ENCODE assay signal across 8 cellular contexts in the genomic region with DNA sequence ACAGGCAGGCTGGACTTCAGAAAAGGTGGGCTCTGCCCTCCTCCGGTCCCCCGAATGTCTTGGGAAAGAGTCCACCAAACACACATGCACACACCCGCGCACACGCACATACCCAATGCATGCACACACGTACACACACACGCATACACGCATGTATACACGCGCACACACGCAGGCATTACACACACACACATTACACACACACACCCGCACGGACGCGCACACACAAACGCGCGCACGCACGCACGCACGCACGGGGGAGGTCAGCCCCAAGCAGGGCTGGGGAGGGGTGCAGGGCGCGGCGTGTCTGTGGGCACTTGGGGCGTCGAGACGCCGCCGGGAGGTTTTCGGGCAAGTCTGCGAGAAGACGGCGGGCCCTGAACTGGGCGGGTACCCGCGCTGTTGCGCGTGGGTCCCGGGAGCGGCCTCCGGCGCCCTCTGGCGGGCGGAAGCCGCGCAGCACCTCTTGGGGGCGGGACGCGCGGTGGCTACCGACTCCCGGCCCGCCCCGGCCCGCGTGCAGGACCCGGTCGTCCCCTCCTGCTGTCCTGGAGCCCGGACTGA. TPM values are rescaled to one million over a fixed set of nuclear protein-coding genes. Genes with fewer than 3 reads are reported as not detected.
DNase-seq lines count a peak whose midpoint lies in the region; ATAC-seq and TF ChIP-seq lines count a peak whose summit lies in the region.

No MANE protein-coding gene starts in this region.

- peak overlapping the region; percentile 36 for H3K4me3 ChIP-seq in fibroblast of mammary gland (ENCODE audit: control insufficient read depth, low read depth, low read length)

- DNase-seq in DMS53 (lab: John Stamatoyannopoulos, UW) (peak; percentile 59), fibroblast of mammary gland (ENCODE audit: low read depth) (peak; percentile 50)
- peak; percentile 79 for DNase-seq in activated T-helper 1 cell treated with anti-CD3 and anti-CD28 coated beads, Interleukin-12 subunit alpha, Interleukin-12 subunit beta, Interleukin-2, Interleukin-4 antibody, amounts not matched to agents 30 ng/mL and 10 ng/mL and 1 ng/mL, durations not matched to agents 14 hours and 24 hours and 36 hours (ENCODE audit: low spot score)
- DNase-seq in naive thymus-derived CD8-positive, alpha-beta T cell = peak; percentile 68 to 87 (median 84)
- peak; percentile 71 for DNase-seq in stimulated activated naive B cell treated with anti-CD40 and anti-IgM and Interleukin-4, amounts not matched to agents 10 μg/mL and 1 μg/mL and 100 μg/mL, for 72 hours

- no peaks in the 10 kb centered on the region for H3K36me3 Mint-ChIP-seq in activated T-helper 1 cell treated with anti-CD3 and anti-CD28 coated beads, Interleukin-12 subunit alpha, Interleukin-12 subunit beta, Interleukin-2, Interleukin-4 antibody, amounts not matched to agents 30 ng/mL and 10 ng/mL and 1 ng/mL, durations not matched to agents 14 hours and 24 hours and 36 hours (ENCODE audit: low read depth)
- peaks cover 0 to 3% (median 0%) of the 10 kb centered on the region in 3 donors for H3K36me3 Mint-ChIP-seq in naive thymus-derived CD8-positive, alpha-beta T cell
- peaks cover 0 to 3% of the 10 kb centered on the region in 2 donors for H3K36me3 Mint-ChIP-seq in stimulated activated naive B cell treated with anti-CD40 and anti-IgM and Interleukin-4, amounts not matched to agents 10 μg/mL and 1 μg/mL and 100 μg/mL, for 72 hours

- H3K4me3 Mint-ChIP-seq in activated T-helper 1 cell treated with anti-CD3 and anti-CD28 coated beads, Interleukin-12 subunit alpha, Interleukin-12 subunit beta, Interleukin-2, Interleukin-4 antibody, amounts not matched to agents 30 ng/mL and 10 ng/mL and 1 ng/mL, durations not matched to agents 14 hours and 24 hours and 36 hours = peak overlapping the region; percentile 80
- peak overlapping the region; percentile 65 to 85 (median 79) for H3K4me3 Mint-ChIP-seq in naive thymus-derived CD8-positive, alpha-beta T cell
- peak overlapping the region; percentile 77 to 81 for H3K4me3 Mint-ChIP-seq in stimulated activated naive B cell treated with anti-CD40 and anti-IgM and Interleukin-4, amounts not matched to agents 10 μg/mL and 1 μg/mL and 100 μg/mL, for 72 hours

- peak; percentile 54 for ATAC-seq in HG02798 (IDR thresholded peaks at IDR 0.05; ENCODE audit: poor library complexity, unreplicated experiment)
- peak; percentile 91 to 93 for ATAC-seq in naive thymus-derived CD8-positive, alpha-beta T cell
- peak; percentile 83 to 87 for ATAC-seq in stimulated activated naive B cell treated with anti-CD40 and anti-IgM and Interleukin-4, amounts not matched to agents 10 μg/mL and 1 μg/mL and 100 μg/mL, for 72 hours (replicated peaks)
- no peak for ATAC-seq in HG03520 (IDR thresholded peaks at IDR 0.05; ENCODE audit: unreplicated experiment)

- intact Hi-C loops in activated T-helper 1 cell treated with anti-CD3 and anti-CD28 coated beads, Interleukin-12 subunit alpha, Interleukin-12 subunit beta, Interleukin-2, Interleukin-4 antibody, amounts not matched to agents 30 ng/mL and 10 ng/mL and 1 ng/mL, durations not matched to agents 14 hours and 24 hours and 36 hours (cut with micrococcal nuclease) = loop anchor here (5.0 kb wide), 2 partner anchors 40 to 425 kb away; a partner anchor contains a TSS

- H3K27me3 Mint-ChIP-seq in activated T-helper 1 cell treated with anti-CD3 and anti-CD28 coated beads, Interleukin-12 subunit alpha, Interleukin-12 subunit beta, Interleukin-2, Interleukin-4 antibody, amounts not matched to agents 30 ng/mL and 10 ng/mL and 1 ng/mL, durations not matched to agents 14 hours and 24 hours and 36 hours (ENCODE audit: insufficient read depth) = peaks cover 43% of the 10 kb centered on the region
- H3K27me3 Mint-ChIP-seq in naive thymus-derived CD8-positive, alpha-beta T cell = peaks cover 1 to 51% (median 24%) of the 10 kb centered on the region in 5 donors
- peaks cover 55 to 85% of the 10 kb centered on the region in 2 donors for H3K27me3 Mint-ChIP-seq in stimulated activated naive B cell treated with anti-CD40 and anti-IgM and Interleukin-4, amounts not matched to agents 10 μg/mL and 1 μg/mL and 100 μg/mL, for 72 hours

- peak; percentile 46 for TF ChIP-seq CTCF in fibroblast of mammary gland (conservative IDR thresholded peaks at IDR 0.05; ENCODE audit: control insufficient read depth, insufficient read depth, low read depth, low read length)

- H3K27ac Mint-ChIP-seq in activated T-helper 1 cell treated with anti-CD3 and anti-CD28 coated beads, Interleukin-12 subunit alpha, Interleukin-12 subunit beta, Interleukin-2, Interleukin-4 antibody, amounts not matched to agents 30 ng/mL and 10 ng/mL and 1 ng/mL, durations not matched to agents 14 hours and 24 hours and 36 hours = no peak overlapping the region
- peak overlapping the region in 2 of 10 donors; percentile 15 to 39 for H3K27ac Mint-ChIP-seq in naive thymus-derived CD8-positive, alpha-beta T cell
- H3K27ac Mint-ChIP-seq in stimulated activated naive B cell treated with anti-CD40 and anti-IgM and Interleukin-4, amounts not matched to agents 10 μg/mL and 1 μg/mL and 100 μg/mL, for 72 hours = no peak overlapping the region

- no peaks in the 10 kb centered on the region for H3K9me3 Mint-ChIP-seq in activated T-helper 1 cell treated with anti-CD3 and anti-CD28 coated beads, Interleukin-12 subunit alpha, Interleukin-12 subunit beta, Interleukin-2, Interleukin-4 antibody, amounts not matched to agents 30 ng/mL and 10 ng/mL and 1 ng/mL, durations not matched to agents 14 hours and 24 hours and 36 hours
- no peaks in the 10 kb centered on the region for H3K9me3 Mint-ChIP-seq in naive thymus-derived CD8-positive, alpha-beta T cell
- H3K9me3 Mint-ChIP-seq in stimulated activated naive B cell treated with anti-CD40 and anti-IgM and Interleukin-4, amounts not matched to agents 10 μg/mL and 1 μg/mL and 100 μg/mL, for 72 hours = no peaks in the 10 kb centered on the region

- POLR2A ChIA-PET in naive thymus-derived CD8-positive, alpha-beta T cell (lab: Charles Lee) = no interaction called here

- H3K4me1 Mint-ChIP-seq in activated T-helper 1 cell treated with anti-CD3 and anti-CD28 coated beads, Interleukin-12 subunit alpha, Interleukin-12 subunit beta, Interleukin-2, Interleukin-4 antibody, amounts not matched to agents 30 ng/mL and 10 ng/mL and 1 ng/mL, durations not matched to agents 14 hours and 24 hours and 36 hours (ENCODE audit: low read depth) = peaks cover 5% of the 10 kb centered on the region
- peaks cover 6 to 22% (median 12%) of the 10 kb centered on the region in 4 donors for H3K4me1 Mint-ChIP-seq in naive thymus-derived CD8-positive, alpha-beta T cell
- H3K4me1 Mint-ChIP-seq in stimulated activated naive B cell treated with anti-CD40 and anti-IgM and Interleukin-4, amounts not matched to agents 10 μg/mL and 1 μg/mL and 100 μg/mL, for 72 hours = peaks cover 16 to 23% of the 10 kb centered on the region in 2 donors

TF ChIP-seq in PFSK-1, 5 proteins besides CTCF, POLR2A, EP300 and RAD21:
- peak; percentile 41 for TF ChIP-seq FOXP2 (optimal IDR thresholded peaks at IDR 0.05; ENCODE audit: borderline replicate concordance, extremely low read depth, extremely low read length, insufficient read depth)
- TF ChIP-seq, protein P1, sequence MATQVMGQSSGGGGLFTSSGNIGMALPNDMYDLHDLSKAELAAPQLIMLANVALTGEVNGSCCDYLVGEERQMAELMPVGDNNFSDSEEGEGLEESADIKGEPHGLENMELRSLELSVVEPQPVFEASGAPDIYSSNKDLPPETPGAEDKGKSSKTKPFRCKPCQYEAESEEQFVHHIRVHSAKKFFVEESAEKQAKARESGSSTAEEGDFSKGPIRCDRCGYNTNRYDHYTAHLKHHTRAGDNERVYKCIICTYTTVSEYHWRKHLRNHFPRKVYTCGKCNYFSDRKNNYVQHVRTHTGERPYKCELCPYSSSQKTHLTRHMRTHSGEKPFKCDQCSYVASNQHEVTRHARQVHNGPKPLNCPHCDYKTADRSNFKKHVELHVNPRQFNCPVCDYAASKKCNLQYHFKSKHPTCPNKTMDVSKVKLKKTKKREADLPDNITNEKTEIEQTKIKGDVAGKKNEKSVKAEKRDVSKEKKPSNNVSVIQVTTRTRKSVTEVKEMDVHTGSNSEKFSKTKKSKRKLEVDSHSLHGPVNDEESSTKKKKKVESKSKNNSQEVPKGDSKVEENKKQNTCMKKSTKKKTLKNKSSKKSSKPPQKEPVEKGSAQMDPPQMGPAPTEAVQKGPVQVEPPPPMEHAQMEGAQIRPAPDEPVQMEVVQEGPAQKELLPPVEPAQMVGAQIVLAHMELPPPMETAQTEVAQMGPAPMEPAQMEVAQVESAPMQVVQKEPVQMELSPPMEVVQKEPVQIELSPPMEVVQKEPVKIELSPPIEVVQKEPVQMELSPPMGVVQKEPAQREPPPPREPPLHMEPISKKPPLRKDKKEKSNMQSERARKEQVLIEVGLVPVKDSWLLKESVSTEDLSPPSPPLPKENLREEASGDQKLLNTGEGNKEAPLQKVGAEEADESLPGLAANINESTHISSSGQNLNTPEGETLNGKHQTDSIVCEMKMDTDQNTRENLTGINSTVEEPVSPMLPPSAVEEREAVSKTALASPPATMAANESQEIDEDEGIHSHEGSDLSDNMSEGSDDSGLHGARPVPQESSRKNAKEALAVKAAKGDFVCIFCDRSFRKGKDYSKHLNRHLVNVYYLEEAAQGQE (IDR thresholded peaks at IDR 0.05; ENCODE audit: insufficient read depth in 1 of 2, low read depth in 2 of 2, low read length in 2 of 2) = no peak

RNA-seq across cellular contexts. Expression of a gene that starts 3.5 kb away (rescaled TPM):
- polyA plus RNA-seq in PFSK-1 (2012; ENCODE audit: insufficient read length, low read depth) = 19.1 TPM
- 0.98 and 1.3 TPM in 2 replicates for total RNA-seq in activated T-helper 1 cell treated with anti-CD3 and anti-CD28 coated beads, Interleukin-12 subunit alpha, Interleukin-12 subunit beta, Interleukin-2, Interleukin-4 antibody, amounts not matched to agents 30 ng/mL and 10 ng/mL and 1 ng/mL, durations not matched to agents 14 hours and 24 hours and 36 hours
- 1 to 10 TPM in 1 of 2 experiments, under 1 TPM in 1; 0.55 to 1.5 TPM for total RNA-seq in naive thymus-derived CD8-positive, alpha-beta T cell
- under 1 TPM in 1 of 3 donors, not detected in 2; 0.32 TPM for polyA plus RNA-seq in naive thymus-derived CD8-positive, alpha-beta T cell

RNA-seq across cellular contexts. Expression of a gene that starts 5.6 kb away (rescaled TPM):
- 4.5 TPM for polyA plus RNA-seq in PFSK-1 (2012; ENCODE audit: insufficient read length, low read depth)
- total RNA-seq in activated T-helper 1 cell treated with anti-CD3 and anti-CD28 coated beads, Interleukin-12 subunit alpha, Interleukin-12 subunit beta, Interleukin-2, Interleukin-4 antibody, amounts not matched to agents 30 ng/mL and 10 ng/mL and 1 ng/mL, durations not matched to agents 14 hours and 24 hours and 36 hours = not detected in 2 replicates
- under 1 TPM in 1 of 2 experiments, not detected in 1; 0.34 TPM for total RNA-seq in naive thymus-derived CD8-positive, alpha-beta T cell
- not detected for polyA plus RNA-seq in naive thymus-derived CD8-positive, alpha-beta T cell

RNA-seq across cellular contexts. Expression of a gene that starts 42.8 kb away (rescaled TPM):
- 0.95 TPM for polyA plus RNA-seq in PFSK-1 (2012; ENCODE audit: insufficient read length, low read depth)
- 0.29 and 0.56 TPM in 2 replicates for total RNA-seq in activated T-helper 1 cell treated with anti-CD3 and anti-CD28 coated beads, Interleukin-12 subunit alpha, Interleukin-12 subunit beta, Interleukin-2, Interleukin-4 antibody, amounts not matched to agents 30 ng/mL and 10 ng/mL and 1 ng/mL, durations not matched to agents 14 hours and 24 hours and 36 hours
- not detected for total RNA-seq in naive thymus-derived CD8-positive, alpha-beta T cell
- polyA plus RNA-seq in naive thymus-derived CD8-positive, alpha-beta T cell = not detected
